7 cellular contexts compared by ENCODE assay signal in genomic region chr20:50992733-50993457, GRCh38. TPM values are rescaled to one million over a fixed set of nuclear protein-coding genes. Genes with fewer than 3 reads are reported as not detected.
DNase-seq lines count a peak whose midpoint lies in the region; ATAC-seq, FAIRE-seq and TF ChIP-seq lines count a peak whose summit lies in the region.

No MANE protein-coding gene starts in this region.

- no peaks in the 10 kb centered on the region for H3K79me2 ChIP-seq in neural progenitor cell (ENCODE audit: low read depth)

- no peaks in the 10 kb centered on the region for H3K27me3 ChIP-seq in neural progenitor cell

- no peak overlapping the region for H3K4me3 ChIP-seq in neural progenitor cell

- in situ Hi-C loops in G401 (cut with HindIII; ENCODE audit: low sequenced_read_pairs) = no loop called here

- H3K4me1 Mint-ChIP-seq in HFFc6 (ENCODE audit: low read depth) (peaks cover 33% of the 10 kb centered on the region), neural progenitor cell (peaks cover 21% of the 10 kb centered on the region)

- H3K9me3 ChIP-seq in neural progenitor cell (ENCODE audit: low read depth) = no peaks in the 10 kb centered on the region

- no peaks in the 10 kb centered on the region for H3K4me1 ChIP-seq in neural progenitor cell

- no peak overlapping the region for H3K4me2 ChIP-seq in neural progenitor cell

- H3F3A ChIP-seq in neural progenitor cell (ENCODE audit: low read depth) = no peaks in the 10 kb centered on the region

- no peak overlapping the region for H3K27ac Mint-ChIP-seq in HFFc6
- no peak overlapping the region for H3K27ac Mint-ChIP-seq in neural progenitor cell

- peak; percentile 84 for TF ChIP-seq CTCF in HFFc6 (IDR thresholded peaks at IDR 0.05)
- TF ChIP-seq CTCF in neural progenitor cell (IDR thresholded peaks at IDR 0.05) = peak; percentile 89

- H3K27ac ChIP-seq in neural progenitor cell = no peak overlapping the region

- H3K27me3 Mint-ChIP-seq in HFFc6 (ENCODE audit: insufficient read depth) = no peaks in the 10 kb centered on the region; the same call in 1 of the 2 replicates
- peaks cover 13% of the 10 kb centered on the region for H3K27me3 Mint-ChIP-seq in neural progenitor cell (ENCODE audit: insufficient read depth, low read depth)

- H3K9me3 Mint-ChIP-seq in HFFc6 (no peaks in the 10 kb centered on the region), neural progenitor cell (no peaks in the 10 kb centered on the region)

- DNase-seq in G401 (ENCODE audit: low spot score) (peak; percentile 50), HFFc6 (peak; percentile 47), NCI-H1930 (lab: John Stamatoyannopoulos, UW) (peak; percentile 29 to 36), fibroblast of gingiva (ENCODE audit: low read depth) (peak; percentile 24), neural progenitor cell (ENCODE audit: low spot score) (peak; percentile 85)

- no peaks in the 10 kb centered on the region for H4K20me1 ChIP-seq in neural progenitor cell (ENCODE audit: low read depth)

- H2AFZ ChIP-seq in neural progenitor cell (replicated peaks) = peak overlapping the region; percentile 44

- 0 out of 2 replicates have a peak, but pooled peaks cover 4% of the 10 kb centered on the region for H3K36me3 Mint-ChIP-seq in HFFc6 (ENCODE audit: low read depth)
- no peaks in the 10 kb centered on the region for H3K36me3 Mint-ChIP-seq in neural progenitor cell

- H3K36me3 ChIP-seq in neural progenitor cell = no peaks in the 10 kb centered on the region

- H3K9ac ChIP-seq in neural progenitor cell = no peak overlapping the region

- no peak overlapping the region for H3K4me3 Mint-ChIP-seq in HFFc6
- no peak overlapping the region for H3K4me3 Mint-ChIP-seq in neural progenitor cell

- peak; percentile 66 for FAIRE-seq in TTC549 (lab: Jason Lieb, UNC)

- ATAC-seq in HG02763 (IDR thresholded peaks at IDR 0.05; ENCODE audit: unreplicated experiment) = no peak

RNA-seq across cellular contexts. Expression of gene KCNG1, which starts 30.0 kb away (rescaled TPM):
- total RNA-seq in G401 (2014; rRNA removed; shearing (Covaris generic)) = 0.85 and 1.4 TPM in 2 replicates
- total RNA-seq in HFFc6 (2021; fragmentation: NEBNext Ultra II Directional; extraction: Animal tissue kit (Norgen Biotek cat#: 25700)) = 1 to 10 TPM; 3.0 to 5.4 (median 3.5) TPM
- total RNA-seq in neural progenitor cell (ENCODE audit: low replicate concordance) = 2.2 and 11.4 TPM in 2 replicates

RNA-seq across cellular contexts. Expression of gene MOCS3, which starts 34.3 kb away (rescaled TPM):
- 14.0 and 15.0 TPM in 2 replicates for total RNA-seq in G401 (2014; rRNA removed; shearing (Covaris generic))
- 1 to 10 TPM; 5.0 to 6.1 (median 5.4) TPM for total RNA-seq in HFFc6 (2021; fragmentation: NEBNext Ultra II Directional; extraction: Animal tissue kit (Norgen Biotek cat#: 25700))
- 5.6 and 7.5 TPM in 2 replicates for total RNA-seq in neural progenitor cell (ENCODE audit: low replicate concordance)

RNA-seq across cellular contexts. Expression of gene DPM1, which starts 34.6 kb away (rescaled TPM):
- 148 and 156 TPM in 2 replicates for total RNA-seq in G401 (2014; rRNA removed; shearing (Covaris generic))
- 10 to 100 TPM; 51.8 to 59.9 (median 57.4) TPM for total RNA-seq in HFFc6 (2021; fragmentation: NEBNext Ultra II Directional; extraction: Animal tissue kit (Norgen Biotek cat#: 25700))
- total RNA-seq in neural progenitor cell (ENCODE audit: low replicate concordance) = 76.7 and 173 TPM in 2 replicates

Comparison
In these comparisons a context has a peak if more than half of its experiments do, and no peak if none do; other contexts are left out.
1. DNase-seq: peak in every context shown above with its lines; median percentile 85 in neural progenitor cell; 50 in G401; 47 in HFFc6; 32 in NCI-H1930; 24 in fibroblast of gingiva.